6 cellular contexts compared by ENCODE assay signal in genomic region chr20:58981564-58982364, GRCh38. TPM values are rescaled to one million over a fixed set of nuclear protein-coding genes. Genes with fewer than 3 reads are reported as not detected.
DNase-seq lines count a peak whose midpoint lies in the region; ATAC-seq and TF ChIP-seq lines count a peak whose summit lies in the region.

No MANE protein-coding gene starts in this region.

- peak; percentile 55 for DNase-seq in GM12865 (ENCODE audit: low read depth)
- DNase-seq in cardiac fibroblast (ENCODE audit: low read depth in 2 of 2), result peak; percentile 17 to 33
- no peak for DNase-seq in omental fat pad (ENCODE audit: low spot score)

- ATAC-seq in omental fat pad (ENCODE audit: low FRiP score) (no peak), GM18873 (IDR thresholded peaks at IDR 0.05; ENCODE audit: low FRiP score, unreplicated experiment) (no peak)

- H3K9me3 ChIP-seq in HUES64 (ENCODE audit: insufficient read depth, low read depth, low read length) (no peaks in the 10 kb centered on the region), neuron (ENCODE audit: low read length) (peaks cover 2% of the 10 kb centered on the region)

- H3K9ac ChIP-seq in HUES64 (ENCODE audit: low read depth, low read length), result peak overlapping the region; percentile 97

- 18% methylated on average over 36 of the region's 36 CpGs for WGBS in HUES64

- H3K4me3 ChIP-seq in GM12865 (ENCODE audit: low read depth, low read length) (peak overlapping the region; percentile 79), HUES64 (ENCODE audit: low read length) (peak overlapping the region; percentile 69), cardiac fibroblast (replicated peaks in 1 of 2; ENCODE audit: low read depth in 2 of 2, low read length in 2 of 2) (peak overlapping the region; percentile 56 to 71), neuron (ENCODE audit: low read length) (peak overlapping the region; percentile 72)

- H3K27me3 ChIP-seq in HUES64 (ENCODE audit: insufficient read depth, low read length), result no peaks in the 10 kb centered on the region
- no peaks in the 10 kb centered on the region for H3K27me3 ChIP-seq in neuron (ENCODE audit: insufficient read depth, low read length)

- H2AFZ ChIP-seq in neuron (ENCODE audit: low read depth, low read length), result peak overlapping the region; percentile 62

- H3K4me1 ChIP-seq in HUES64 (ENCODE audit: insufficient read depth, low read length) (peaks cover 6% of the 10 kb centered on the region; the same call in 1 of the 2 replicates), neuron (ENCODE audit: insufficient read depth, low read length) (no peaks in the 10 kb centered on the region)

- H3K36me3 ChIP-seq in HUES64 (ENCODE audit: insufficient read depth, low read length), result peaks cover 18% of the 10 kb centered on the region
- H3K36me3 ChIP-seq in neuron (ENCODE audit: insufficient read depth, low read length), result peaks cover 11% of the 10 kb centered on the region

- peak overlapping the region; percentile 0; the same call in 1 of the 2 replicates for H3K27ac ChIP-seq in HUES64 (ENCODE audit: low read depth, low read length)

- TF ChIP-seq CTCF in GM12865 (IDR thresholded peaks at IDR 0.05; ENCODE audit: insufficient read depth, low read depth, low read length, missing control alignments), result no peak
- TF ChIP-seq CTCF in cardiac fibroblast (IDR thresholded peaks at IDR 0.05; ENCODE audit: low read depth, low read length), result no peak
- TF ChIP-seq CTCF in omental fat pad (IDR thresholded peaks at IDR 0.05), result no peak

RNA-seq across cellular contexts. Expression of gene NELFCD, which starts 0.7 kb away (rescaled TPM):
- polyA plus RNA-seq in HUES64 (2013, experiment 1 of 2), result 62.4 TPM
- 67.1 TPM for polyA plus RNA-seq in HUES64 (2013, experiment 2 of 2)
- total RNA-seq in omental fat pad, result 10 to 100 TPM; 44.7 to 63.5 (median 53.4) TPM

RNA-seq across cellular contexts. Expression of gene CTSZ, which starts 25.3 kb away (rescaled TPM):
- polyA plus RNA-seq in HUES64 (2013, experiment 1 of 2), result 22.7 TPM
- 25.9 TPM for polyA plus RNA-seq in HUES64 (2013, experiment 2 of 2)
- 100 to 1,000 TPM; 165 to 410 (median 217) TPM for total RNA-seq in omental fat pad

RNA-seq across cellular contexts. Expression of gene TUBB1, which starts 37.5 kb away (rescaled TPM):
- polyA plus RNA-seq in HUES64 (2013, experiment 1 of 2), result not detected
- not detected for polyA plus RNA-seq in HUES64 (2013, experiment 2 of 2)
- total RNA-seq in omental fat pad, result under 1 TPM; 0.19 to 0.56 (median 0.36) TPM

RNA-seq across cellular contexts. Expression of gene ATP5F1E, which starts 50.4 kb away (rescaled TPM):
- 49.4 TPM for polyA plus RNA-seq in HUES64 (2013, experiment 1 of 2)
- 54.0 TPM for polyA plus RNA-seq in HUES64 (2013, experiment 2 of 2)
- 10 to 100 TPM; 33.4 to 46.4 (median 37.5) TPM for total RNA-seq in omental fat pad
